Comparison of ENCODE assay signal across 1 cellular context in genomic region chr1:236394905-236395779, GRCh38.
TF ChIP-seq lines count a peak whose summit lies in the region.

No MANE protein-coding gene starts in this region.

TF ChIP-seq in K562, 482 proteins besides CTCF, POLR2A, EP300 and RAD21 (continued from another document and continues in another):
- TF ChIP-seq PTRF (tag; IDR thresholded peaks at IDR 0.05), result no peak
- TF ChIP-seq ZBTB33 (CRISPR knock-in tag; IDR thresholded peaks at IDR 0.05), result no peak
- no peak for TF ChIP-seq ETV5 (CRISPR knock-in tag; IDR thresholded peaks at IDR 0.05; ENCODE audit: low read depth)
- no peak for TF ChIP-seq TEAD2 (tag; IDR thresholded peaks at IDR 0.05)
- no peak for TF ChIP-seq ZNF197 (CRISPR knock-in tag; IDR thresholded peaks at IDR 0.05; ENCODE audit: low read depth)
- TF ChIP-seq RBM39 (optimal IDR thresholded peaks at IDR 0.05; ENCODE audit: low read depth, low read length), result no peak
- no peak for TF ChIP-seq HLTF (IDR thresholded peaks at IDR 0.05)
- no peak for TF ChIP-seq TRIM24 (IDR thresholded peaks at IDR 0.05)
- peak in 1 of 2 experiments; percentile 29; a peak in 1 of 4 replicates for TF ChIP-seq MLLT1 (IDR thresholded peaks at IDR 0.05)
- no peak for TF ChIP-seq GABPB2 (CRISPR knock-in tag; conservative IDR thresholded peaks at IDR 0.05)
- TF ChIP-seq CBX3 (IDR thresholded peaks at IDR 0.05; ENCODE audit: borderline replicate concordance in 1 of 2, low read length in 2 of 2), result 0 out of 3 replicates have a peak, but pooled peaks of 1 of the 2 experiments have one; percentile 33
- peak in 1 of 2 experiments; percentile 54; a peak in 2 of 4 replicates for TF ChIP-seq MNT (conservative IDR thresholded peaks at IDR 0.05)
- TF ChIP-seq PHF8 (IDR thresholded peaks at IDR 0.05; ENCODE audit: borderline replicate concordance, low read length), result peak; percentile 17; the same call in 1 of the 2 replicates
- no peak for TF ChIP-seq ELK1 (CRISPR knock-in tag; IDR thresholded peaks at IDR 0.05)
- peak; percentile 65 for TF ChIP-seq SMAD4 (CRISPR knock-in tag; conservative IDR thresholded peaks at IDR 0.05)
- no peak for TF ChIP-seq ZFPM2 (CRISPR knock-in tag; IDR thresholded peaks at IDR 0.05)
- no peak for TF ChIP-seq COPS2 (conservative IDR thresholded peaks at IDR 0.05)
- no peak for TF ChIP-seq ZNF384 (IDR thresholded peaks at IDR 0.05; ENCODE audit: low read depth, low read length)
- peak; percentile 20; the same call in 1 of the 2 replicates for TF ChIP-seq TFAP4 (CRISPR knock-in tag; IDR thresholded peaks at IDR 0.05; ENCODE audit: borderline replicate concordance)
- TF ChIP-seq HDAC8 (tag; IDR thresholded peaks at IDR 0.05), result no peak
- no peak for TF ChIP-seq GTF2F1 (IDR thresholded peaks at IDR 0.05; ENCODE audit: low read depth, low read length)
- no peak for TF ChIP-seq NELFE (IDR thresholded peaks at IDR 0.05; ENCODE audit: insufficient read depth, insufficient read length)
- no peak for TF ChIP-seq CHD1 (IDR thresholded peaks at IDR 0.05; ENCODE audit: low read length)
- 0 out of 2 replicates have a peak, but pooled peaks have one; percentile 32 for TF ChIP-seq KLF1 (tag; IDR thresholded peaks at IDR 0.05)
- TF ChIP-seq NR0B1 (IDR thresholded peaks at IDR 0.05; ENCODE audit: partially characterized antibody), result no peak
- TF ChIP-seq ARID1B (IDR thresholded peaks at IDR 0.05), result no peak
- 0 out of 2 replicates have a peak, but pooled peaks have one; percentile 3 for TF ChIP-seq TCF7 (IDR thresholded peaks at IDR 0.05; ENCODE audit: borderline replicate concordance)
- no peak for TF ChIP-seq ATF4 (CRISPR knock-in tag; IDR thresholded peaks at IDR 0.05)
- TF ChIP-seq CHD4 (IDR thresholded peaks at IDR 0.05; ENCODE audit: insufficient read depth, insufficient replicate concordance, low read depth, low read length, poor library complexity, severe bottlenecking), result no peak
- TF ChIP-seq ATF7 (IDR thresholded peaks at IDR 0.05), result peak; percentile 40; the same call in 1 of the 2 replicates
- TF ChIP-seq ZKSCAN8 (CRISPR knock-in tag; IDR thresholded peaks at IDR 0.05), result no peak
- no peak for TF ChIP-seq RNF219 (CRISPR knock-in tag; IDR thresholded peaks at IDR 0.05)
- TF ChIP-seq SIX5 (IDR thresholded peaks at IDR 0.05; ENCODE audit: borderline replicate concordance in 1 of 2, insufficient read depth in 1 of 2, low read depth in 1 of 2, low read length in 2 of 2), result no peak
- TF ChIP-seq ZNF830 (CRISPR knock-in tag; IDR thresholded peaks at IDR 0.05), result no peak
- TF ChIP-seq HCFC1 (IDR thresholded peaks at IDR 0.05; ENCODE audit: low read depth, low read length), result no peak
- TF ChIP-seq KLF13 (tag; IDR thresholded peaks at IDR 0.05; ENCODE audit: borderline replicate concordance, low read depth), result no peak
- TF ChIP-seq ZNF77 (CRISPR knock-in tag; IDR thresholded peaks at IDR 0.05), result no peak
- no peak for TF ChIP-seq ZNF717 (CRISPR knock-in tag; IDR thresholded peaks at IDR 0.05)
- no peak for TF ChIP-seq MEF2A (IDR thresholded peaks at IDR 0.05; ENCODE audit: control insufficient read depth, low read depth, low read length)
- TF ChIP-seq C11orf30 (IDR thresholded peaks at IDR 0.05; ENCODE audit: low read depth), result no peak
- TF ChIP-seq NONO (IDR thresholded peaks at IDR 0.05; ENCODE audit: low read depth in 2 of 2, low read length in 1 of 2), result peak in 1 of 2 experiments; percentile 78; a peak in 1 of 4 replicates
- no peak for TF ChIP-seq NR3C1 (CRISPR knock-in tag; IDR thresholded peaks at IDR 0.05)
- TF ChIP-seq XRCC3 (IDR thresholded peaks at IDR 0.05), result no peak
- TF ChIP-seq ZNF212 (CRISPR knock-in tag; IDR thresholded peaks at IDR 0.05), result no peak
- TF ChIP-seq MIER1 (IDR thresholded peaks at IDR 0.05; ENCODE audit: low read depth), result no peak
- no peak for TF ChIP-seq FOXA3 (CRISPR knock-in tag; conservative IDR thresholded peaks at IDR 0.05 in 1 of 2, IDR thresholded peaks at IDR 0.05 in 1 of 2)
- TF ChIP-seq ZC3H11A (IDR thresholded peaks at IDR 0.05; ENCODE audit: low read depth, low read length), result no peak
- no peak for TF ChIP-seq CHAMP1 (IDR thresholded peaks at IDR 0.05)
- TF ChIP-seq MEF2D (tag; conservative IDR thresholded peaks at IDR 0.05; ENCODE audit: low read depth), result no peak
- no peak for TF ChIP-seq ZKSCAN1 (IDR thresholded peaks at IDR 0.05; ENCODE audit: low read depth, low read length)
- no peak for TF ChIP-seq DDX20 (tag; IDR thresholded peaks at IDR 0.05; ENCODE audit: low read depth)
- peak; percentile 81 to 83 for TF ChIP-seq MAZ (CRISPR knock-in tag; conservative IDR thresholded peaks at IDR 0.05 in 1 of 2, IDR thresholded peaks at IDR 0.05 in 1 of 2)
- TF ChIP-seq NCOA6 (IDR thresholded peaks at IDR 0.05), result no peak
- no peak for TF ChIP-seq ZNF398 (CRISPR knock-in tag; IDR thresholded peaks at IDR 0.05)
- no peak for TF ChIP-seq PRPF4 (IDR thresholded peaks at IDR 0.05; ENCODE audit: insufficient read depth, low read depth, low read length, poor library complexity, severe bottlenecking)
- TF ChIP-seq ID3 (CRISPR knock-in tag; IDR thresholded peaks at IDR 0.05), result no peak
- TF ChIP-seq ID3 (tag; IDR thresholded peaks at IDR 0.05), result no peak
